Comparison of ENCODE assay signal across 2 cellular contexts in genomic region chr17:19645608-19646250, GRCh38.
A peak's percentile ranks its signal among the peaks of the same experiment; 100 is the strongest.
TF ChIP-seq lines count a peak whose summit lies in the region.

No MANE protein-coding gene starts in this region.

TF ChIP-seq in A549, 52 proteins besides CTCF, POLR2A, EP300 and RAD21 (continued from another document):
- TF ChIP-seq NFE2L2 (conservative IDR thresholded peaks at IDR 0.05; ENCODE audit: low read length) (0 out of 2 replicates have a peak, but pooled peaks have one; percentile 7), RNF2 (IDR thresholded peaks at IDR 0.05; ENCODE audit: borderline replicate concordance, low read depth) (no peak), SMC3 (IDR thresholded peaks at IDR 0.05) (peak; percentile 34; the same call in 1 of the 3 replicates), EHMT2 (IDR thresholded peaks at IDR 0.05; ENCODE audit: low read depth) (0 out of 2 replicates have a peak, but pooled peaks have one; percentile 6), PBX3 (IDR thresholded peaks at IDR 0.05) (no peak), CHD2 (IDR thresholded peaks at IDR 0.05; ENCODE audit: low read length, partially characterized antibody) (peak; percentile 21), HOXB5 (CRISPR knock-in tag; IDR thresholded peaks at IDR 0.05) (0 out of 2 replicates have a peak, but pooled peaks have one; percentile 60), HEYL (CRISPR knock-in tag; IDR thresholded peaks at IDR 0.05) (no peak)

TF ChIP-seq in HepG2, 621 proteins besides CTCF, POLR2A, EP300 and RAD21 (continues in another document):
- TF ChIP-seq, protein P1, sequence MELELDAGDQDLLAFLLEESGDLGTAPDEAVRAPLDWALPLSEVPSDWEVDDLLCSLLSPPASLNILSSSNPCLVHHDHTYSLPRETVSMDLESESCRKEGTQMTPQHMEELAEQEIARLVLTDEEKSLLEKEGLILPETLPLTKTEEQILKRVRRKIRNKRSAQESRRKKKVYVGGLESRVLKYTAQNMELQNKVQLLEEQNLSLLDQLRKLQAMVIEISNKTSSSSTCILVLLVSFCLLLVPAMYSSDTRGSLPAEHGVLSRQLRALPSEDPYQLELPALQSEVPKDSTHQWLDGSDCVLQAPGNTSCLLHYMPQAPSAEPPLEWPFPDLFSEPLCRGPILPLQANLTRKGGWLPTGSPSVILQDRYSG (CRISPR knock-in tag; IDR thresholded peaks at IDR 0.05) = no peak
- TF ChIP-seq TRAFD1 (CRISPR knock-in tag; IDR thresholded peaks at IDR 0.05; ENCODE audit: borderline replicate concordance) (no peak), ATF3 (CRISPR knock-in tag; IDR thresholded peaks at IDR 0.05) (no peak), PTBP1 (IDR thresholded peaks at IDR 0.05; ENCODE audit: low read depth, low read length, poor library complexity, severe bottlenecking) (no peak), KLF11 (CRISPR knock-in tag; IDR thresholded peaks at IDR 0.05) (no peak), TMF1 (CRISPR knock-in tag; IDR thresholded peaks at IDR 0.05; ENCODE audit: low read depth) (no peak), KLF6 (CRISPR knock-in tag; IDR thresholded peaks at IDR 0.05) (no peak), GLI4 (CRISPR knock-in tag; IDR thresholded peaks at IDR 0.05; ENCODE audit: borderline replicate concordance) (no peak), CHCHD3 (CRISPR knock-in tag; IDR thresholded peaks at IDR 0.05) (no peak), HNRNPH1 (optimal IDR thresholded peaks at IDR 0.05; ENCODE audit: low read depth, low read length) (no peak), JUND (CRISPR knock-in tag; IDR thresholded peaks at IDR 0.05) (no peak), MAFK (conservative IDR thresholded peaks at IDR 0.05 in 1 of 2, IDR thresholded peaks at IDR 0.05 in 1 of 2; ENCODE audit: low read length in 2 of 2) (no peak), SKI (IDR thresholded peaks at IDR 0.05; ENCODE audit: partially characterized antibody) (no peak), SNAPC4 (CRISPR knock-in tag; IDR thresholded peaks at IDR 0.05) (no peak), CREM (IDR thresholded peaks at IDR 0.05) (no peak), CREM (CRISPR knock-in tag; IDR thresholded peaks at IDR 0.05) (no peak), NCOA2 (CRISPR knock-in tag; IDR thresholded peaks at IDR 0.05) (no peak), NPAS2 (CRISPR knock-in tag; IDR thresholded peaks at IDR 0.05; ENCODE audit: borderline replicate concordance) (no peak), ETS1 (CRISPR knock-in tag; IDR thresholded peaks at IDR 0.05) (no peak), ARNTL (CRISPR knock-in tag; IDR thresholded peaks at IDR 0.05) (no peak), BCL3 (CRISPR knock-in tag; IDR thresholded peaks at IDR 0.05) (no peak), NRL (CRISPR knock-in tag; IDR thresholded peaks at IDR 0.05; ENCODE audit: borderline replicate concordance) (no peak), ZNF850 (CRISPR knock-in tag; conservative IDR thresholded peaks at IDR 0.05) (no peak), ATF7 (IDR thresholded peaks at IDR 0.05) (peak; percentile 46), ATF7 (CRISPR knock-in tag; IDR thresholded peaks at IDR 0.05) (no peak), PLRG1 (conservative IDR thresholded peaks at IDR 0.05) (no peak), ESRRA (CRISPR knock-in tag; IDR thresholded peaks at IDR 0.05; ENCODE audit: low read depth) (no peak), HOXA3 (CRISPR knock-in tag; IDR thresholded peaks at IDR 0.05) (no peak), SMC3 (IDR thresholded peaks at IDR 0.05; ENCODE audit: low read length) (peak; percentile 69), XRCC5 (optimal IDR thresholded peaks at IDR 0.05; ENCODE audit: low read length) (peak; percentile 23), SNAI1 (CRISPR knock-in tag; IDR thresholded peaks at IDR 0.05; ENCODE audit: borderline replicate concordance) (no peak), ZNF83 (CRISPR knock-in tag; IDR thresholded peaks at IDR 0.05; ENCODE audit: borderline replicate concordance) (no peak), ZNF512B (CRISPR knock-in tag; IDR thresholded peaks at IDR 0.05; ENCODE audit: borderline replicate concordance) (no peak), KAT8 (CRISPR knock-in tag; IDR thresholded peaks at IDR 0.05) (0 out of 2 replicates have a peak, but pooled peaks have one; percentile 18)
- TF ChIP-seq, protein P2, sequence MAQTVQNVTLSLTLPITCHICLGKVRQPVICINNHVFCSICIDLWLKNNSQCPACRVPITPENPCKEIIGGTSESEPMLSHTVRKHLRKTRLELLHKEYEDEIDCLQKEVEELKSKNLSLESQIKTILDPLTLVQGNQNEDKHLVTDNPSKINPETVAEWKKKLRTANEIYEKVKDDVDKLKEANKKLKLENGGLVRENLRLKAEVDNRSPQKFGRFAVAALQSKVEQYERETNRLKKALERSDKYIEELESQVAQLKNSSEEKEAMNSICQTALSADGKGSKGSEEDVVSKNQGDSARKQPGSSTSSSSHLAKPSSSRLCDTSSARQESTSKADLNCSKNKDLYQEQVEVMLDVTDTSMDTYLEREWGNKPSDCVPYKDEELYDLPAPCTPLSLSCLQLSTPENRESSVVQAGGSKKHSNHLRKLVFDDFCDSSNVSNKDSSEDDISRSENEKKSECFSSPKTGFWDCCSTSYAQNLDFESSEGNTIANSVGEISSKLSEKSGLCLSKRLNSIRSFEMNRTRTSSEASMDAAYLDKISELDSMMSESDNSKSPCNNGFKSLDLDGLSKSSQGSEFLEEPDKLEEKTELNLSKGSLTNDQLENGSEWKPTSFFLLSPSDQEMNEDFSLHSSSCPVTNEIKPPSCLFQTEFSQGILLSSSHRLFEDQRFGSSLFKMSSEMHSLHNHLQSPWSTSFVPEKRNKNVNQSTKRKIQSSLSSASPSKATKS (CRISPR knock-in tag; IDR thresholded peaks at IDR 0.05) = no peak
- TF ChIP-seq, protein P3, sequence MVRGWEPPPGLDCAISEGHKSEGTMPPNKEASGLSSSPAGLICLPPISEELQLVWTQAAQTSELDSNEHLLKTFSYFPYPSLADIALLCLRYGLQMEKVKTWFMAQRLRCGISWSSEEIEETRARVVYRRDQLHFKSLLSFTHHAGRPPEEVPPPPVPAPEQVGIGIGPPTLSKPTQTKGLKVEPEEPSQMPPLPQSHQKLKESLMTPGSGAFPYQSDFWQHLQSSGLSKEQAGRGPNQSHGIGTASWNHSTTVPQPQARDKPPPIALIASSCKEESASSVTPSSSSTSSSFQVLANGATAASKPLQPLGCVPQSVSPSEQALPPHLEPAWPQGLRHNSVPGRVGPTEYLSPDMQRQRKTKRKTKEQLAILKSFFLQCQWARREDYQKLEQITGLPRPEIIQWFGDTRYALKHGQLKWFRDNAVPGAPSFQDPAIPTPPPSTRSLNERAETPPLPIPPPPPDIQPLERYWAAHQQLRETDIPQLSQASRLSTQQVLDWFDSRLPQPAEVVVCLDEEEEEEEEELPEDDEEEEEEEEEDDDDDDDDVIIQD (CRISPR knock-in tag; IDR thresholded peaks at IDR 0.05; ENCODE audit: low read depth) = no peak
- TF ChIP-seq, protein P4, sequence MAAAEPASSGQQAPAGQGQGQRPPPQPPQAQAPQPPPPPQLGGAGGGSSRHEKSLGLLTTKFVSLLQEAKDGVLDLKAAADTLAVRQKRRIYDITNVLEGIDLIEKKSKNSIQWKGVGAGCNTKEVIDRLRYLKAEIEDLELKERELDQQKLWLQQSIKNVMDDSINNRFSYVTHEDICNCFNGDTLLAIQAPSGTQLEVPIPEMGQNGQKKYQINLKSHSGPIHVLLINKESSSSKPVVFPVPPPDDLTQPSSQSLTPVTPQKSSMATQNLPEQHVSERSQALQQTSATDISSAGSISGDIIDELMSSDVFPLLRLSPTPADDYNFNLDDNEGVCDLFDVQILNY (CRISPR knock-in tag; conservative IDR thresholded peaks at IDR 0.05) = no peak
